In the genomic region with DNA sequence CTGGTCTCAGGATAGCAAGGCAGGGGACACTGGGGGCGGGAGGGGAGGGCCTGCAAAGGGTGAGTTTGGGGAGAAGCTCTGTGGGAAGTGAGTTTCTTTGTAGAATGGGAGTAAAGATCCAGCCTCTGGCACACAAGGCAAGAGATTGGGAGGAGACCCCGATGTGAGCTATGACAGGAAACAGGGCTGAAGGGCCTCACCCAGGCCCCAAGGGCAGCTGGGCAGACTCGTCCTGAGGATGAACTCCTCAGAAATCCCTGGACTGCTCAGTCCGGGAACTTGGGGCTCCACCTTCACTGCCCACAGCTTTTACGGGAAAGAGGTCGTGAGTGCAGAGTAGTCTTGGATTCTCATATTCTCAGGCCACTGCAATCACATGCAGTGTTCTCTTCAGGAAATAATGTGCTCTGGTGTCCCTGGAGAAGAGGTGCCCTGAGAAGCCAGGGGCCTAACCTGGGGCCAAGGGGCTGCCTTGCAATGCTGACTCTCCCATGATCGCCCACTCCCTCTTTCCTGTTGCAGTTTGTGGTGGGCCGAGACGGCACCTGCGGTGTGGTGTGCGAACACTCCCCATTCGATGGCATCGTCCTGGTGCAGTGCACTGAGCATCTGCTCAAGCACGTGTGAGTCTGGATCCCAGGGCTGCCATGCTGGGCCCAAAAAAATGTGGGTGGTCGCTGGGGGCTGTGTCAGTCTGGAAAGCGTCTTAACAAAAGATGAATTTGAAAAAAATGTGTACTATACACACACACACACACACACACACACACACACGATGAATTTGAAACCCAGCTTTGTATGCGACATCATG, we compare ENCODE assay signal across 16 cellular contexts. TPM values are rescaled to one million over a fixed set of nuclear protein-coding genes. Genes with fewer than 3 reads are reported as not detected.
"Had no signal": no experiment of that assay in that cellular context is flagged by ENCODE, and none has a peak within 500 bp of the region (broad histone marks: within the 10 kb centered on the region; RNA-seq: fewer than 3 reads in every experiment).

No MANE protein-coding gene starts in this region.

- H3K9me3 Mint-ChIP-seq: activated naive CD4-positive, alpha-beta T cell treated with anti-CD3 and anti-CD28 coated beads, Interleukin-2, amount 50 U/mL, for 72 hours; WTC11 had no signal

- H3K4me1 ChIP-seq: esophagus muscularis mucosa, sigmoid colon had no signal

- H3K27ac Mint-ChIP-seq: activated naive CD4-positive, alpha-beta T cell treated with anti-CD3 and anti-CD28 coated beads, Interleukin-2, amount 50 U/mL, for 72 hours; T-helper 17 cell; WTC11 had no signal

- H3K27me3 ChIP-seq: cardiac muscle cell, ovary had no signal

- H3K27ac ChIP-seq: cardiac muscle cell, esophagus muscularis mucosa, ovary, sigmoid colon had no signal

- DNase-seq: activated CD4-positive, alpha-beta T cell treated with anti-CD3 and anti-CD28 coated beads for 4 hours; activated T-cell treated with anti-CD3 and anti-CD28 coated beads, Interleukin-2, amount 50 U/mL, for 1 hour; hippocampal formation; ovary; sigmoid colon; stimulated activated CD4-positive, alpha-beta T cell treated with anti-CD3 and anti-CD28 coated beads, Interleukin-1b, Interleukin-23, amount 100 ng/mL, for 48 hours; T-helper 17 cell had no signal

- H3K4me3 ChIP-seq: cardiac muscle cell, esophagus muscularis mucosa, ovary, sigmoid colon had no signal

- H3K4me3 Mint-ChIP-seq: T-helper 17 cell, WTC11 had no signal

- H3K36me3 ChIP-seq: cardiac muscle cell, esophagus muscularis mucosa, ovary, sigmoid colon had no signal

- ATAC-seq: activated naive CD4-positive, alpha-beta T cell treated with anti-CD3 and anti-CD28 coated beads, Interleukin-2, amount 50 U/mL, for 72 hours; T-helper 17 cell had no signal

- H3K9me3 ChIP-seq: esophagus muscularis mucosa, ovary, sigmoid colon had no signal

- H3K36me3 Mint-ChIP-seq: activated naive CD4-positive, alpha-beta T cell treated with anti-CD3 and anti-CD28 coated beads, Interleukin-2, amount 50 U/mL, for 72 hours; WTC11 had no signal

RNA-seq across cellular contexts. Expression of gene C10orf53, which starts 31.3 kb away (rescaled TPM):
- total RNA-seq: activated CD8-positive, alpha-beta memory T cell treated with anti-CD3 and anti-CD28 coated beads for 36 hours; activated naive CD4-positive, alpha-beta T cell treated with anti-CD3 and anti-CD28 coated beads, Interleukin-2, amount 50 U/mL, for 72 hours; cardiac muscle cell; esophagus muscularis mucosa; glomerular endothelial cell; kidney epithelial cell; lower leg skin; ovary; pulmonary artery endothelial cell; sigmoid colon; T-helper 17 cell; WTC11 had no signal

RNA-seq across cellular contexts. Expression of gene CHAT, which starts 34.4 kb away (rescaled TPM):
- total RNA-seq: activated CD8-positive, alpha-beta memory T cell treated with anti-CD3 and anti-CD28 coated beads for 36 hours; activated naive CD4-positive, alpha-beta T cell treated with anti-CD3 and anti-CD28 coated beads, Interleukin-2, amount 50 U/mL, for 72 hours; cardiac muscle cell; glomerular endothelial cell; kidney epithelial cell; lower leg skin; ovary; pulmonary artery endothelial cell; T-helper 17 cell; WTC11 had no signal

RNA-seq across cellular contexts. Expression of gene SLC18A3, which starts 38.1 kb away (rescaled TPM):
- total RNA-seq: activated CD8-positive, alpha-beta memory T cell treated with anti-CD3 and anti-CD28 coated beads for 36 hours; activated naive CD4-positive, alpha-beta T cell treated with anti-CD3 and anti-CD28 coated beads, Interleukin-2, amount 50 U/mL, for 72 hours; cardiac muscle cell; glomerular endothelial cell; kidney epithelial cell; lower leg skin; ovary; pulmonary artery endothelial cell; T-helper 17 cell had no signal
